11 cellular contexts compared by ENCODE assay signal in the genomic region with DNA sequence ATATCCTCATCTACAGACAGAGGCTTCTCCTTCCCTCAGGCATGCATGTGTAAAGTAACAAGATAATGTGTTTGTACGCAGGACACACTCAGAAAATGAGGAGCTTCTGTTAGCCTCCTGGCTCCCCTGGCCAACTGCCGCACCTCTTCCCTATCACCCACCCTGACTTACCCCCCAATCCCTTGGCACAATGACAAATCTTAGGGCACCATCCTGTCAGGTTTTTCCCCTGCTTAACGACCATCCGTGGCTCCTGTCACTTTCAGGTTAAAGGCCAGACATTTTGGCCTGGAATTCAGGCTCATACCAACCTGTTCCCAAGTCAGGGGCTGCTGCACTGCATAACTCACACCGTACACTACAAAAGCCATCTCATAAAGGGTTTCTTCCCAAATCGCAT. TPM values are rescaled to one million over a fixed set of nuclear protein-coding genes. Genes with fewer than 3 reads are reported as not detected.
DNase-seq lines count a peak whose midpoint lies in the region; ATAC-seq, FAIRE-seq and TF ChIP-seq lines count a peak whose summit lies in the region.
"Had no signal": no experiment of that assay in that cellular context is flagged by ENCODE, and none has a peak within 500 bp of the region (broad histone marks: within the 10 kb centered on the region; RNA-seq: fewer than 3 reads in every experiment).

No MANE protein-coding gene starts in this region.

- TF ChIP-seq CTCF in Peyer's patch (IDR thresholded peaks at IDR 0.05) (no peak), H1 (IDR thresholded peaks at IDR 0.05; ENCODE audit: control extremely low read depth in 1 of 3, insufficient read depth in 1 of 3, low read depth in 1 of 3, low read length in 3 of 3) (no peak), sigmoid colon (IDR thresholded peaks at IDR 0.05) (no peak), WERI-Rb-1 (IDR thresholded peaks at IDR 0.05; ENCODE audit: low read depth, low read length) (no peak)

- no peak overlapping the region for H3K56ac ChIP-seq in H1 (replicated peaks; ENCODE audit: insufficient read length, low read depth, low read length)

- H2BK15ac ChIP-seq in H1 (ENCODE audit: low read length) = 0 out of 2 replicates have a peak overlapping the region, but pooled peaks have one; percentile 34

- H2AK5ac ChIP-seq in H1 (ENCODE audit: low read depth, low read length) = 0 out of 2 replicates have a peak overlapping the region, but pooled peaks have one; percentile 60

- DNase-seq in GM12891 (ENCODE audit: insufficient read length, low spot score) (no peak), Peyer's patch (no peak), H1 (ENCODE audit: low read depth in 1 of 2, low spot score in 2 of 2) (no peak), sigmoid colon (no peak), inferior parietal cortex (ENCODE audit: extremely low spot score) (no peak), NCI-H1417 treated with DMSO at 0.1 percent for 48 hours (lab: John Stamatoyannopoulos, UW) (no peak), WERI-Rb-1 (no peak)
- DNase-seq: NCI-H226; stimulated activated CD4-positive, alpha-beta T cell treated with anti-CD3 and anti-CD28 coated beads, Interleukin-12 subunit alpha, Interleukin-12 subunit beta, amount 100 ng/mL, for 4 hours had no signal

- H3K4me3 ChIP-seq in Peyer's patch = no peak overlapping the region
- H3K4me3 ChIP-seq in H1 (ENCODE audit: extremely low read depth in 1 of 4, insufficient read depth in 2 of 4, low read depth in 3 of 4, low read length in 4 of 4) = no peak overlapping the region
- H3K4me3 ChIP-seq in sigmoid colon = no peak overlapping the region
- no peak overlapping the region for H3K4me3 ChIP-seq in WERI-Rb-1 (ENCODE audit: low read depth, low read length)

- no peak overlapping the region for H4K8ac ChIP-seq in H1 (ENCODE audit: extremely low read depth, insufficient read depth, low read length)

- CTCF ChIA-PET in H1 (lab: Charles Lee; ENCODE audit: partially characterized antibody) = interaction anchor here (0.8 to 1.8 kb wide), 6 partner anchors 10 to 259 kb away, joined by 3 to 6 read pairs (median 4); no protein-coding TSS in a partner anchor

- no peak overlapping the region for H3K9ac ChIP-seq in H1 (replicated peaks in 1 of 4; ENCODE audit: extremely low read depth in 1 of 4, low read depth in 3 of 4, low read length in 3 of 4)

- TF ChIP-seq POLR2A in GM12891 (IDR thresholded peaks at IDR 0.05; ENCODE audit: low read depth, low read length) = no peak
- no peak for TF ChIP-seq POLR2A in Peyer's patch (IDR thresholded peaks at IDR 0.05)
- no peak for TF ChIP-seq POLR2A in H1 (IDR thresholded peaks at IDR 0.05; ENCODE audit: control extremely low read depth in 1 of 2, low read depth in 2 of 2, low read length in 2 of 2)
- TF ChIP-seq POLR2A in sigmoid colon (IDR thresholded peaks at IDR 0.05) = no peak

- H2BK120ac ChIP-seq in H1 (replicated peaks; ENCODE audit: low read depth, low read length) = no peak overlapping the region

- H3K27me3 ChIP-seq in Peyer's patch = no peaks in the 10 kb centered on the region
- no peaks in the 10 kb centered on the region for H3K27me3 ChIP-seq in H1 (replicated peaks in 1 of 4; ENCODE audit: control insufficient read depth in 3 of 4, extremely low read depth in 1 of 4, insufficient read depth in 3 of 4, low read length in 3 of 4)
- no peaks in the 10 kb centered on the region for H3K27me3 ChIP-seq in sigmoid colon
- no peaks in the 10 kb centered on the region for H3K27me3 ChIP-seq in WERI-Rb-1 (ENCODE audit: insufficient read depth, low read depth, severe bottlenecking)

- 90% methylated on average over 6 of the region's 6 CpGs; no CpG with 5 or more reads in 1 of the 2 experiments for WGBS in H1 (ENCODE audit: extremely low coverage in 1 of 2, insufficient coverage in 1 of 2, insufficient read length in 1 of 2, insufficient replicate concordance in 2 of 2, low coverage in 1 of 2, low lambda C conversion rate in 2 of 2, missing lambda C conversion rate in 1 of 2), 2 experiments
- 23 to 35% methylated on average over 6 of the region's 6 CpGs for WGBS in sigmoid colon, 2 donors

- H3K27ac ChIP-seq in Peyer's patch (peak overlapping the region; percentile 3 to 94 (median 37)), H1 (ENCODE audit: low read depth, low read length) (no peak overlapping the region), sigmoid colon (peak overlapping the region; percentile 48 to 85 (median 70)), WERI-Rb-1 (no peak overlapping the region)

- POLR2A ChIA-PET in H1 (lab: Charles Lee; ENCODE audit: partially characterized antibody) = interaction anchor here (0.8 to 5.5 kb wide), 8 partner anchors 9 to 56 kb away, joined by 3 to 38 read pairs (median 4); no protein-coding TSS in a partner anchor

- H3K14ac ChIP-seq in H1 (ENCODE audit: insufficient read length) = no peak overlapping the region

- peak overlapping the region; percentile 60; the same call in 1 of the 2 replicates for H2BK12ac ChIP-seq in H1 (ENCODE audit: low read depth, low read length)

- ATAC-seq in GM18867 (IDR thresholded peaks at IDR 0.05; ENCODE audit: unreplicated experiment) = no peak

- no peak overlapping the region for H2BK20ac ChIP-seq in H1 (ENCODE audit: low read length)

- no peaks in the 10 kb centered on the region for H3K79me1 ChIP-seq in H1 (ENCODE audit: low read depth, low read length)

- H4K20me1 ChIP-seq in H1 (replicated peaks in 1 of 2; ENCODE audit: control insufficient read depth in 1 of 2, insufficient read depth in 2 of 2, low read length in 2 of 2) = peaks cover 0 to 1% of the 10 kb centered on the region in 2 experiments

- TF ChIP-seq EP300 in H1 (IDR thresholded peaks at IDR 0.05; ENCODE audit: borderline replicate concordance in 1 of 2, low read depth in 2 of 2, low read length in 2 of 2) (no peak), sigmoid colon (IDR thresholded peaks at IDR 0.05) (no peak)

- FAIRE-seq in GM12891 (lab: Jason Lieb, UNC) (peak; percentile 5), H1 (lab: Jason Lieb, UNC) (no peak)
- FAIRE-seq: G401.6 had no signal

- H2AFZ ChIP-seq in H1 (ENCODE audit: low read length) = no peak overlapping the region

- H3K9me3 ChIP-seq in Peyer's patch (no peaks in the 10 kb centered on the region), H1 (ENCODE audit: insufficient read depth in 2 of 2, low read depth in 1 of 2, low read length in 1 of 2) (no peaks in the 10 kb centered on the region), sigmoid colon (no peaks in the 10 kb centered on the region), WERI-Rb-1 (ENCODE audit: severe bottlenecking) (no peaks in the 10 kb centered on the region)

- no peak overlapping the region for H3K4ac ChIP-seq in H1 (replicated peaks; ENCODE audit: insufficient read length, low read depth, low read length)

- intact Hi-C loops in sigmoid colon (cut with DNase I) = loop anchor here (5.0 kb wide), 1 partner anchor 192 kb away; a partner anchor contains a TSS

- no peak for TF ChIP-seq RAD21 in H1 (IDR thresholded peaks at IDR 0.05 in 1 of 2, conservative IDR thresholded peaks at IDR 0.05 in 1 of 2; ENCODE audit: low read depth in 2 of 2, low read length in 2 of 2)

- H3K4me1 ChIP-seq in Peyer's patch (peaks cover 0 to 61% (median 30%) of the 10 kb centered on the region in 4 donors), H1 (replicated peaks in 1 of 4; ENCODE audit: control insufficient read depth in 3 of 4, insufficient read depth in 4 of 4, low read length in 3 of 4) (peaks cover 6 to 18% (median 11%) of the 10 kb centered on the region in 4 experiments; a peak in 6 of 7 replicates), sigmoid colon (peaks cover 0 to 42% (median 35%) of the 10 kb centered on the region in 4 donors)

- H3K23me2 ChIP-seq in H1 (ENCODE audit: low read depth, low read length) = peaks cover 6% of the 10 kb centered on the region; the same call in 1 of the 2 replicates

- no peak overlapping the region for H3K23ac ChIP-seq in H1 (ENCODE audit: insufficient read length)

- H3K18ac ChIP-seq in H1 (ENCODE audit: extremely low read depth, low read length) = no peak overlapping the region; the same call in 1 of the 2 replicates

- H4K5ac ChIP-seq in H1 (ENCODE audit: insufficient read length, low read depth, low read length) = no peak overlapping the region

- no peak overlapping the region for H4K91ac ChIP-seq in H1 (replicated peaks; ENCODE audit: insufficient read length, low read length)

- H3K79me2 ChIP-seq in H1 (ENCODE audit: control insufficient read depth in 1 of 2, insufficient read depth in 2 of 2, low read length in 2 of 2) = peaks cover 0 to 6% of the 10 kb centered on the region in 2 experiments; a peak in 1 of 4 replicates

- peak overlapping the region; percentile 81; the same call in 1 of the 2 replicates for H2BK5ac ChIP-seq in H1 (ENCODE audit: low read depth, low read length)

- peak overlapping the region in 1 of 2 experiments; percentile 71; a peak in 3 of 4 replicates for H3K4me2 ChIP-seq in H1 (ENCODE audit: insufficient read depth in 1 of 2, low read depth in 2 of 2, low read length in 2 of 2)

- H3K36me3 ChIP-seq in Peyer's patch (no peaks in the 10 kb centered on the region), H1 (ENCODE audit: control insufficient read depth in 2 of 4, insufficient read depth in 4 of 4, low read length in 3 of 4) (peaks cover 0 to 9% (median 1%) of the 10 kb centered on the region in 4 experiments; a peak in 2 of 8 replicates), sigmoid colon (no peaks in the 10 kb centered on the region), WERI-Rb-1 (peaks cover 49% of the 10 kb centered on the region)

TF ChIP-seq in GM12891, 5 proteins besides CTCF, POLR2A, EP300 and RAD21 (continues in another document):
- no peak for TF ChIP-seq SPI1 (IDR thresholded peaks at IDR 0.05; ENCODE audit: low read depth, low read length)
- no peak for TF ChIP-seq TAF1 (IDR thresholded peaks at IDR 0.05; ENCODE audit: low read depth, low read length)
- no peak for TF ChIP-seq POU2F2 (IDR thresholded peaks at IDR 0.05; ENCODE audit: low read depth, low read length)

TF ChIP-seq in H1, 55 proteins besides CTCF, POLR2A, EP300 and RAD21 (continues in another document):
- no peak for TF ChIP-seq SP1 (IDR thresholded peaks at IDR 0.05; ENCODE audit: low read depth, low read length)
- TF ChIP-seq SIRT6 (IDR thresholded peaks at IDR 0.05; ENCODE audit: low read length) = no peak
- no peak for TF ChIP-seq GTF2F1 (IDR thresholded peaks at IDR 0.05; ENCODE audit: borderline replicate concordance, low read depth, low read length)

RNA-seq across cellular contexts. Expression of a gene that starts 7.4 kb away (rescaled TPM):
- 46.5 TPM for polyA plus RNA-seq in GM12891 (2012; ENCODE audit: low read depth, missing spikeins)
- total RNA-seq in Peyer's patch = 100 to 1,000 TPM in 1 of 4 donors, 10 to 100 TPM in 3; 41.7 to 174 (median 75.0) TPM
- total RNA-seq in H1 (2021; fragmentation: NEBNext Ultra II Directional; extraction: Animal tissue kit (Norgen Biotek cat#: 25700)) = 25.9 and 27.4 TPM in 2 replicates
- polyA plus RNA-seq in H1 (2011; rRNA removed) = 21.0 and 28.3 TPM in 2 replicates
- polyA plus RNA-seq in H1 (2011; cell fraction: cytosol; rRNA removed) = 18.3 TPM
- 62.7 TPM for polyA plus RNA-seq in H1 (2011; cell fraction: nucleus; rRNA removed)
- polyA plus RNA-seq in H1 (2012, experiment 1 of 2) = 16.3 to 28.1 TPM (median 25.3 TPM) in 4 replicates
- polyA plus RNA-seq in H1 (2012, experiment 2 of 2) = 16.4 TPM
- polyA plus RNA-seq in H1 (2013, experiment 1 of 2) = 16.0 TPM
- polyA plus RNA-seq in H1 (2013, experiment 2 of 2) = 15.2 TPM
- polyA minus RNA-seq in H1 (2011; rRNA and poly(A)+ RNA removed) = 21.8 and 26.9 TPM in 2 replicates
- polyA minus RNA-seq in H1 (2011; cell fraction: cytosol; rRNA and poly(A)+ RNA removed) = 32.5 TPM
- 36.8 TPM for polyA minus RNA-seq in H1 (2011; cell fraction: nucleus; rRNA and poly(A)+ RNA removed)
- total RNA-seq in sigmoid colon = 10 to 100 TPM; 13.6 to 18.6 (median 17.7) TPM
- polyA plus RNA-seq in sigmoid colon = 10 to 100 TPM in 2 of 3 donors, 1 to 10 TPM in 1; 9.9 to 81.6 (median 10.2) TPM

Comparison
In these comparisons a context has a peak if more than half of its experiments do, and no peak if none do; other contexts are left out.
1. H3K27ac ChIP-seq: peak in Peyer's patch (4 of 4) and sigmoid colon (4 of 4); none in H1 (single experiment) and WERI-Rb-1 (single experiment).